In genomic region chr5:138032572-138033274, GRCh38 we compare ENCODE assay signal across 8 cellular contexts. TPM values are rescaled to one million over a fixed set of nuclear protein-coding genes. Genes with fewer than 3 reads are reported as not detected.
DNase-seq lines count a peak whose midpoint lies in the region; ATAC-seq and TF ChIP-seq lines count a peak whose summit lies in the region.

TSS of gene FAM13B (minus strand) at chr5:138033079. CDS start at chr5:138019111, 13,968 bp downstream.

- intact Hi-C loops in T-helper 1 cell treated with Interleukin-12 subunit alpha and Interleukin-12 subunit beta and Interleukin-4 antibody, amounts not matched to agents 30 ng/mL and 1 ng/mL, for 36 hours (cut with micrococcal nuclease), result loop anchor here (1.0 to 2.0 kb wide), 11 partner anchors 101 to 1528 kb away; partner anchors contain the start of genes BRD8, CDC23, EGR1 and ETF1
- intact Hi-C loops in adrenal gland (cut with DNase I), result loop anchor here in 1 of 2 donors (10.0 kb wide), 1 partner anchor 102 kb away; the partner anchor contains the start of gene NME5
- intact Hi-C loops in left ventricle myocardium inferior (cut with micrococcal nuclease), result no loop called here
- intact Hi-C loops in vagina (cut with DNase I), result no loop called here

- H3K4me3 ChIP-seq in GM12864 (ENCODE audit: low read depth, low read length) (peak within 1 kb of the TSS; percentile 89), adrenal gland (peak within 1 kb of the TSS; percentile 86 to 99 (median 92)), left ventricle myocardium inferior (peak within 1 kb of the TSS; percentile 78), vagina (peak within 1 kb of the TSS; percentile 92 to 96)

- TF ChIP-seq CTCF in GM12864 (IDR thresholded peaks at IDR 0.05; ENCODE audit: low read depth, low read length, missing control alignments) (no peak), adrenal gland (IDR thresholded peaks at IDR 0.05) (peak in 4 of 6 experiments; percentile 11 to 24 (median 16)), left ventricle myocardium inferior (IDR thresholded peaks at IDR 0.05; ENCODE audit: borderline replicate concordance) (peak; percentile 13), vagina (IDR thresholded peaks at IDR 0.05) (peak in 1 of 3 experiments; percentile 24)

- DNase-seq in GM12864 (ENCODE audit: low read depth), result no peak
- peak; percentile 29 for DNase-seq in NCI-H1105 (lab: John Stamatoyannopoulos, UW)
- DNase-seq in adrenal gland, result peak; percentile 76 to 84 (median 81)
- peak; percentile 80 for DNase-seq in left ventricle myocardium inferior
- peak; percentile 76 for DNase-seq in putamen (ENCODE audit: low spot score)
- no peak for DNase-seq in vagina (ENCODE audit: extremely low spot score in 2 of 2)

- H3K27me3 ChIP-seq in adrenal gland, result no peaks in the 10 kb centered on the region
- no peaks in the 10 kb centered on the region for H3K27me3 ChIP-seq in left ventricle myocardium inferior (ENCODE audit: low read depth)
- no peaks in the 10 kb centered on the region for H3K27me3 ChIP-seq in vagina

- H3K36me3 ChIP-seq in adrenal gland (replicated peaks in 1 of 2), result no peaks in the 10 kb centered on the region
- no peaks in the 10 kb centered on the region for H3K36me3 ChIP-seq in left ventricle myocardium inferior
- no peaks in the 10 kb centered on the region for H3K36me3 ChIP-seq in vagina

- 0 to 1% (median 1%) methylated on average over 9 to 76 of the region's 76 CpGs for WGBS in adrenal gland, 4 donors

- peak within 1 kb of the TSS; percentile 98 to 100 (median 99) for H3K27ac ChIP-seq in adrenal gland
- peak within 1 kb of the TSS; percentile 95 for H3K27ac ChIP-seq in left ventricle myocardium inferior (replicated peaks)
- peak within 1 kb of the TSS; percentile 99 for H3K27ac ChIP-seq in vagina

- peak; percentile 48 to 77 for TF ChIP-seq POLR2A in adrenal gland (IDR thresholded peaks at IDR 0.05)
- peak in 1 of 2 donors; percentile 73 for TF ChIP-seq POLR2A in vagina (IDR thresholded peaks at IDR 0.05)

- H3K4me1 ChIP-seq in adrenal gland (replicated peaks in 1 of 2) (peaks cover 31 to 68% of the 10 kb centered on the region in 2 donors), left ventricle myocardium inferior (peaks cover 69% of the 10 kb centered on the region), vagina (peaks cover 54% of the 10 kb centered on the region)

- ATAC-seq in HG02623 (IDR thresholded peaks at IDR 0.05; ENCODE audit: unreplicated experiment), result peak; percentile 64

- H3K9me3 ChIP-seq in adrenal gland (replicated peaks in 1 of 3) (no peaks in the 10 kb centered on the region), left ventricle myocardium inferior (replicated peaks) (no peaks in the 10 kb centered on the region), vagina (no peaks in the 10 kb centered on the region)

RNA-seq across cellular contexts. Expression of gene FAM13B, which starts in this region (rescaled TPM):
- total RNA-seq in T-helper 1 cell treated with Interleukin-12 subunit alpha and Interleukin-12 subunit beta and Interleukin-4 antibody, amounts not matched to agents 30 ng/mL and 1 ng/mL, for 36 hours, result 31.2 and 35.4 TPM in 2 replicates
- total RNA-seq in adrenal gland (100 to 1,000 TPM in 1 of 8 donors, 10 to 100 TPM in 7; 43.1 to 208 (median 76.4) TPM), left ventricle myocardium inferior (22.1 TPM), vagina (44.2 TPM)
- polyA plus RNA-seq in adrenal gland, result 10 to 100 TPM; 26.5 to 39.7 (median 27.2) TPM

Comparison
In these comparisons a context has a peak if more than half of its experiments do, and no peak if none do; other contexts are left out.
1. DNase-seq: peak in NCI-H1105 (single experiment), adrenal gland (7 of 7), left ventricle myocardium inferior (single experiment) and putamen (single experiment); none in GM12864 (single experiment) and vagina (0 of 2).
2. Peak in every context shown above with its lines, with median percentiles within 50 percentile points of each other: H3K4me3 ChIP-seq and H3K27ac ChIP-seq.